In genomic region chr22:45376009-45376408, GRCh38 we compare ENCODE assay signal across 28 cellular contexts. TPM values are rescaled to one million over a fixed set of nuclear protein-coding genes. Genes with fewer than 3 reads are reported as not detected.
DNase-seq lines count a peak whose midpoint lies in the region; ATAC-seq and FAIRE-seq lines count a peak whose summit lies in the region.
"Had no signal": no experiment of that assay in that cellular context is flagged by ENCODE, and none has a peak within 500 bp of the region (broad histone marks: within the 10 kb centered on the region; RNA-seq: fewer than 3 reads in every experiment).

No MANE protein-coding gene starts in this region.

- POLR2A ChIA-PET in activated CD4-positive, alpha-beta T cell treated with anti-CD3 and anti-CD28 coated beads for 36 hours (lab: Charles Lee) = no interaction called here

- peaks cover 4% of the 10 kb centered on the region for H3K4me1 Mint-ChIP-seq in activated CD4-positive, alpha-beta T cell treated with anti-CD3 and anti-CD28 coated beads for 36 hours
- H3K4me1 Mint-ChIP-seq in stimulated activated naive B cell treated with anti-CD40 and anti-IgM and Interleukin-4, amounts not matched to agents 10 μg/mL and 1 μg/mL and 100 μg/mL, for 72 hours = peaks cover 5 to 6% of the 10 kb centered on the region in 2 donors

- H3K9me3 Mint-ChIP-seq in activated CD4-positive, alpha-beta T cell treated with anti-CD3 and anti-CD28 coated beads for 36 hours (ENCODE audit: low read depth) = no peaks in the 10 kb centered on the region
- no peaks in the 10 kb centered on the region for H3K9me3 Mint-ChIP-seq in stimulated activated naive B cell treated with anti-CD40 and anti-IgM and Interleukin-4, amounts not matched to agents 10 μg/mL and 1 μg/mL and 100 μg/mL, for 72 hours
- H3K9me3 Mint-ChIP-seq: T-helper 1 cell treated with Interleukin-12 subunit alpha and Interleukin-12 subunit beta and Interleukin-4 antibody, amounts not matched to agents 30 μg/mL and 1 μg/mL, for 36 hours had no signal

- DNase-seq in activated CD4-positive, alpha-beta T cell treated with anti-CD3 and anti-CD28 coated beads for 36 hours = no peak
- DNase-seq in activated CD4-positive, alpha-beta T cell treated with anti-CD3 and anti-CD28 coated beads for 4 hours = no peak
- no peak for DNase-seq in stimulated activated naive B cell treated with anti-CD40 and anti-IgM and Interleukin-4, amounts not matched to agents 10 μg/mL and 1 μg/mL and 100 μg/mL, for 72 hours
- DNase-seq in urothelium cell line (ENCODE audit: low spot score) (no peak), UCSD-AML1 (lab: John Stamatoyannopoulos, UW; ENCODE audit: unreplicated experiment) (no peak)
- DNase-seq: activated gamma-delta T cell; activated T-cell treated with anti-CD3 and anti-CD28 coated beads, Interleukin-2, amount 50 U/mL, for 1 hour; CD4-positive, CD25-positive, alpha-beta regulatory T cell; cerebellar nuclear complex; dorsolateral prefrontal cortex; left colon; mammary epithelial cell; NCI-H146; NCI-H2107; NCI-H446; NCI-H82; stimulated activated CD4-positive, alpha-beta T cell treated with anti-CD3 and anti-CD28 coated beads, Interleukin-4, amount 100 ng/mL, for 24 hours; stimulated activated naive CD4-positive, alpha-beta T cell treated with Interleukin-2 at 50 U/mL for 16 hours had no signal

- H3K36me3 Mint-ChIP-seq in activated CD4-positive, alpha-beta T cell treated with anti-CD3 and anti-CD28 coated beads for 36 hours (ENCODE audit: low read depth) = no peaks in the 10 kb centered on the region
- no peaks in the 10 kb centered on the region for H3K36me3 Mint-ChIP-seq in stimulated activated naive B cell treated with anti-CD40 and anti-IgM and Interleukin-4, amounts not matched to agents 10 μg/mL and 1 μg/mL and 100 μg/mL, for 72 hours
- H3K36me3 Mint-ChIP-seq: CD4-positive, CD25-positive, alpha-beta regulatory T cell had no signal

- FAIRE-seq in urothelium cell line (lab: Jason Lieb, UNC) = no peak
- FAIRE-seq: TTC549 had no signal

- peak; percentile 49 for ATAC-seq in activated CD4-positive, alpha-beta T cell treated with anti-CD3 and anti-CD28 coated beads for 36 hours
- ATAC-seq in GM19452 (IDR thresholded peaks at IDR 0.05; ENCODE audit: unreplicated experiment) (peak; percentile 64), HG03135 (IDR thresholded peaks at IDR 0.05; ENCODE audit: unreplicated experiment) (peak; percentile 46), GM21529 (IDR thresholded peaks at IDR 0.05; ENCODE audit: unreplicated experiment) (no peak)
- peak; percentile 71 to 93 for ATAC-seq in stimulated activated naive B cell treated with anti-CD40 and anti-IgM and Interleukin-4, amounts not matched to agents 10 μg/mL and 1 μg/mL and 100 μg/mL, for 72 hours (replicated peaks)
- ATAC-seq: gastrocnemius medialis, HCT116, left colon had no signal

- H3K4me3 Mint-ChIP-seq in activated CD4-positive, alpha-beta T cell treated with anti-CD3 and anti-CD28 coated beads for 36 hours = no peak overlapping the region
- H3K4me3 Mint-ChIP-seq in stimulated activated naive B cell treated with anti-CD40 and anti-IgM and Interleukin-4, amounts not matched to agents 10 μg/mL and 1 μg/mL and 100 μg/mL, for 72 hours = no peak overlapping the region
- H3K4me3 Mint-ChIP-seq: CD4-positive, CD25-positive, alpha-beta regulatory T cell; T-helper 1 cell treated with Interleukin-12 subunit alpha and Interleukin-12 subunit beta and Interleukin-4 antibody, amounts not matched to agents 30 μg/mL and 1 μg/mL, for 36 hours had no signal

- H3K27ac Mint-ChIP-seq in activated CD4-positive, alpha-beta T cell treated with anti-CD3 and anti-CD28 coated beads for 36 hours = no peak overlapping the region
- H3K27ac Mint-ChIP-seq in stimulated activated naive B cell treated with anti-CD40 and anti-IgM and Interleukin-4, amounts not matched to agents 10 μg/mL and 1 μg/mL and 100 μg/mL, for 72 hours = no peak overlapping the region
- H3K27ac Mint-ChIP-seq: CD4-positive, CD25-positive, alpha-beta regulatory T cell; T-helper 1 cell treated with Interleukin-12 subunit alpha and Interleukin-12 subunit beta and Interleukin-4 antibody, amounts not matched to agents 30 μg/mL and 1 μg/mL, for 36 hours had no signal

- CTCF ChIA-PET in activated CD4-positive, alpha-beta T cell treated with anti-CD3 and anti-CD28 coated beads for 36 hours (lab: Charles Lee) = no interaction called here

- intact Hi-C loops in activated CD4-positive, alpha-beta T cell treated with anti-CD3 and anti-CD28 coated beads for 36 hours (cut with DNase I, micrococcal nuclease) = no loop called here

- H3K27me3 Mint-ChIP-seq in activated CD4-positive, alpha-beta T cell treated with anti-CD3 and anti-CD28 coated beads for 36 hours = peaks cover 3% of the 10 kb centered on the region
- H3K27me3 Mint-ChIP-seq in stimulated activated naive B cell treated with anti-CD40 and anti-IgM and Interleukin-4, amounts not matched to agents 10 μg/mL and 1 μg/mL and 100 μg/mL, for 72 hours = peaks cover 0 to 4% of the 10 kb centered on the region in 2 donors

RNA-seq across cellular contexts. Expression of gene SMC1B, which starts 37.4 kb away (rescaled TPM):
- total RNA-seq in activated CD4-positive, alpha-beta T cell treated with anti-CD3 and anti-CD28 coated beads for 36 hours = under 1 TPM; 0.62 to 0.67 TPM
- total RNA-seq: CD4-positive, CD25-positive, alpha-beta regulatory T cell; gastrocnemius medialis; hepatocyte; left colon; sigmoid colon; vagina had no signal

RNA-seq across cellular contexts. Expression of gene RIBC2, which starts 37.5 kb away (rescaled TPM):
- total RNA-seq in activated CD4-positive, alpha-beta T cell treated with anti-CD3 and anti-CD28 coated beads for 36 hours = 1 to 10 TPM; 6.3 to 7.8 TPM
- total RNA-seq: gastrocnemius medialis, sigmoid colon had no signal
